In the genomic region with DNA sequence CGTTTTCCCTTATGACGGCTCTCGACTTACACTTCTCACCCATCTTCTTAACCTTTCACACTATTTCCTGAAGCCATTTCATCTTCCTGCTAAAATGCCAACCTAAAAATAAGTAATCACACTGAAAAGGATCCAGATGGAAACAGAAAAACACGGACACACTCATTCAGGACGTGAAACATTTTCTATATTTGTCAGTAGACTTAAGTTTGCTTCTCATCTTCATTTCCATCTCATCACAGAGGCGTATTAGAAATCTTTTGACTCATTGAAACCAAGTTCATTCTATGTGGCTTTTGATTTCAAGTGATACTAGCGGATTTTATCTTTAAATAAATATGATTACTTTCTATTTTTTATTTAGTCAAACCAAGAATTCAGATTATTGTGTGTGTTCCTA, we compare ENCODE assay signal across 29 cellular contexts.
"Had no signal": no experiment of that assay in that cellular context is flagged by ENCODE, and none has a peak within 500 bp of the region (broad histone marks: within the 10 kb centered on the region; RNA-seq: fewer than 3 reads in every experiment).

No MANE protein-coding gene starts in this region.

- H3K27ac Mint-ChIP-seq: mesothelial cell of epicardium, naive B cell, nephron progenitor cell had no signal

- ATAC-seq: foreskin keratinocyte, gastroesophageal sphincter, heart left ventricle, left lobe of liver, mucosa of descending colon, right lobe of liver had no signal

- H3K4me1 Mint-ChIP-seq: mesothelial cell of epicardium, naive B cell had no signal

- H3K27me3 ChIP-seq: foreskin keratinocyte, heart left ventricle, hepatocyte, ovary, right lobe of liver, tibial nerve, upper lobe of left lung had no signal

- H3K4me3 ChIP-seq: coronary artery, esophagus muscularis mucosa, gastroesophageal sphincter, heart left ventricle, hepatocyte, lung, mucosa of descending colon, ovary, right lobe of liver, thoracic aorta, tibial nerve, upper lobe of left lung had no signal

- H3K79me2 ChIP-seq: hepatocyte had no signal

- H3K4me2 ChIP-seq: hepatocyte had no signal

- H3K36me3 Mint-ChIP-seq: mesothelial cell of epicardium, naive B cell had no signal

- H3K36me3 ChIP-seq: esophagus muscularis mucosa, gastroesophageal sphincter, heart left ventricle, ovary, right lobe of liver, thoracic aorta, tibial nerve, upper lobe of left lung had no signal

- FAIRE-seq: endothelial cell of umbilical vein, kidney, small intestine, urothelium cell line had no signal

- H3K9me3 ChIP-seq: esophagus muscularis mucosa, gastroesophageal sphincter, heart left ventricle, mucosa of descending colon, ovary, right lobe of liver, thoracic aorta, tibial nerve, upper lobe of left lung had no signal

- H3K4me1 ChIP-seq: esophagus muscularis mucosa, foreskin keratinocyte, gastroesophageal sphincter, right lobe of liver, upper lobe of left lung had no signal

- DNase-seq: dermis blood vessel endothelial cell; effector memory CD4-positive, alpha-beta T cell; foreskin keratinocyte; heart left ventricle; kidney; mesenchymal stem cell; mucosa of descending colon; naive B cell; nephron progenitor cell; occipital lobe; ovary; right lobe of liver; small intestine; stimulated activated CD4-positive, alpha-beta T cell treated with anti-CD3 and anti-CD28 coated beads, Interleukin-1b, Interleukin-23, amount 100 ng/mL, for 48 hours; stimulated activated CD4-positive, alpha-beta T cell treated with anti-CD3 and anti-CD28 coated beads, Interleukin-4, amount 100 ng/mL, for 1 hour; stimulated activated CD8-positive, alpha-beta memory T cell treated with anti-CD3 and anti-CD28 coated beads, Interleukin-4, amount 100 ng/mL, for 48 hours; stimulated activated naive CD4-positive, alpha-beta T cell treated with Interleukin-2 at 50 U/mL for 16 hours; upper lobe of left lung had no signal

- H2AFZ ChIP-seq: hepatocyte had no signal

- H3K4me3 Mint-ChIP-seq: mesothelial cell of epicardium, naive B cell, nephron progenitor cell had no signal

- H3K27ac ChIP-seq: coronary artery, esophagus muscularis mucosa, foreskin keratinocyte, gastroesophageal sphincter, heart left ventricle, hepatocyte, ovary, right lobe of liver, thoracic aorta, tibial nerve, upper lobe of left lung had no signal
